ENCODE assay signal across 27 cellular contexts in genomic region chr15:27825023-27825422, GRCh38.
"Had no signal": no experiment of that assay in that cellular context is flagged by ENCODE, and none has a peak within 500 bp of the region (broad histone marks: within the 10 kb centered on the region; RNA-seq: fewer than 3 reads in every experiment).

No MANE protein-coding gene starts in this region.

- H3K27me3 ChIP-seq: body of pancreas, esophagus squamous epithelium, gastroesophageal sphincter had no signal

- H3K4me1 ChIP-seq: body of pancreas, esophagus squamous epithelium, gastroesophageal sphincter, heart right ventricle had no signal

- DNase-seq: activated CD4-positive, alpha-beta memory T cell treated with anti-CD3 and anti-CD28 coated beads for 36 hours; activated CD4-positive, alpha-beta T cell treated with anti-CD3 and anti-CD28 coated beads for 36 hours; activated CD4-positive, alpha-beta T cell treated with anti-CD3 and anti-CD28 coated beads, Interleukin-2, amount 10 ng/mL, durations not matched to agents 24 days and 14 days; activated CD4-positive, CD25-positive, alpha-beta regulatory T cell; activated CD4-positive, CD25-positive, alpha-beta regulatory T cell treated with anti-CD3 and anti-CD28 coated beads, Interleukin-2, amount 50 U/mL, for 72 hours; activated CD8-positive, alpha-beta memory T cell treated with anti-CD3 and anti-CD28 coated beads, Interleukin-2, amount 10 ng/mL, durations not matched to agents 7 days and 5 days; activated CD8-positive, alpha-beta memory T cell treated with anti-CD3 and anti-CD28 coated beads, Interleukin-2, amount 50 U/mL, for 4 hours; activated CD8-positive, alpha-beta T cell treated with anti-CD3 and anti-CD28 coated beads, Interleukin-2, amount 10 ng/mL, durations not matched to agents 7 days and 5 days; activated gamma-delta T cell treated with Interleukin-2 at 50 U/mL for 16 hours; activated naive CD4-positive, alpha-beta T cell treated with anti-CD3 and anti-CD28 coated beads, Interleukin-2, amount 50 U/mL, for 16 hours; activated naive CD4-positive, alpha-beta T cell treated with Interleukin-2 at 50 U/mL for 16 hours; activated T-cell treated with anti-CD3 and anti-CD28 coated beads, Interleukin-2, amount 50 U/mL, for 1 hour; activated T-cell treated with anti-CD3 and anti-CD28 coated beads, Interleukin-2, amount 50 U/mL, for 48 hours; amniotic stem cell; anterior cingulate cortex; body of pancreas; caudate nucleus; cortex of kidney; dermis blood vessel endothelial cell; effector CD4-positive, alpha-beta T cell; effector memory CD8-positive, alpha-beta T cell; erythroblast; esophagus squamous epithelium; foreskin melanocyte; heart right ventricle; T-helper 2 cell had no signal

- H3K36me3 ChIP-seq: esophagus squamous epithelium, gastroesophageal sphincter, heart right ventricle had no signal

- H3K4me3 ChIP-seq: body of pancreas, esophagus squamous epithelium, gastroesophageal sphincter, heart right ventricle had no signal

- H3K9me3 ChIP-seq: body of pancreas, esophagus squamous epithelium, gastroesophageal sphincter, heart right ventricle had no signal

- ATAC-seq: activated CD4-positive, alpha-beta T cell treated with anti-CD3 and anti-CD28 coated beads for 36 hours; activated CD8-positive, alpha-beta memory T cell treated with anti-CD3 and anti-CD28 coated beads, Interleukin-2, amount 10 ng/mL, durations not matched to agents 7 days and 5 days; activated CD8-positive, alpha-beta T cell treated with anti-CD3 and anti-CD28 coated beads, Interleukin-2, amount 10 ng/mL, durations not matched to agents 7 days and 5 days; body of pancreas; effector memory CD8-positive, alpha-beta T cell; gastroesophageal sphincter; heart right ventricle had no signal

- H3K27ac ChIP-seq: body of pancreas, esophagus squamous epithelium, gastroesophageal sphincter, heart right ventricle had no signal
